21 cellular contexts compared by ENCODE assay signal in genomic region chr3:169835533-169835932, GRCh38. TPM values are rescaled to one million over a fixed set of nuclear protein-coding genes. Genes with fewer than 3 reads are reported as not detected.
DNase-seq lines count a peak whose midpoint lies in the region; ATAC-seq and TF ChIP-seq lines count a peak whose summit lies in the region.
"Had no signal": no experiment of that assay in that cellular context is flagged by ENCODE, and none has a peak within 500 bp of the region (broad histone marks: within the 10 kb centered on the region; RNA-seq: fewer than 3 reads in every experiment).

No MANE protein-coding gene starts in this region.

- H3K4me1 ChIP-seq in mucosa of descending colon (ENCODE audit: low read depth): no peaks in the 10 kb centered on the region
- H3K4me1 ChIP-seq: gastroesophageal sphincter, transverse colon had no signal

- ATAC-seq in GM18502 (IDR thresholded peaks at IDR 0.05; ENCODE audit: poor library complexity, unreplicated experiment): peak; percentile 5
- peak; percentile 6 for ATAC-seq in HG02571 (IDR thresholded peaks at IDR 0.05; ENCODE audit: unreplicated experiment)
- ATAC-seq in mucosa of descending colon: peak; percentile 31
- ATAC-seq: activated naive CD8-positive, alpha-beta T cell treated with anti-CD3 and anti-CD28 coated beads, Interleukin-2, amount 50 U/mL, for 24 hours; gastroesophageal sphincter; T-helper 17 cell had no signal

- H3K4me3 ChIP-seq in LNCaP clone FGC (ENCODE audit: low read depth, low read length): no peak overlapping the region
- no peak overlapping the region for H3K4me3 ChIP-seq in mucosa of descending colon
- H3K4me3 ChIP-seq: gastroesophageal sphincter, transverse colon had no signal

- H3K36me3 ChIP-seq in mucosa of descending colon (ENCODE audit: low read depth): no peaks in the 10 kb centered on the region
- H3K36me3 ChIP-seq: gastroesophageal sphincter, transverse colon had no signal

- no peak for TF ChIP-seq CTCF in LNCaP clone FGC (IDR thresholded peaks at IDR 0.05; ENCODE audit: control insufficient read depth, extremely low read depth, insufficient read depth)
- no peak for TF ChIP-seq CTCF in mucosa of descending colon (IDR thresholded peaks at IDR 0.05)

- POLR2A ChIA-PET in HEK293T (lab: Yijun Ruan, JAX): no interaction called here

- CTCF ChIA-PET in HEK293T (lab: Yijun Ruan, JAX): no interaction called here

- H3K9me3 ChIP-seq in mucosa of descending colon: no peaks in the 10 kb centered on the region
- H3K9me3 ChIP-seq: gastroesophageal sphincter, transverse colon had no signal

- DNase-seq in LNCaP clone FGC (ENCODE audit: low read depth): peak; percentile 37
- no peak for DNase-seq in mucosa of descending colon
- no peak for DNase-seq in central memory CD4-positive, alpha-beta T cell
- DNase-seq in mesenteric fat pad (ENCODE audit: low spot score): no peak
- no peak for DNase-seq in caudate nucleus (lab: John Stamatoyannopoulos, UW)
- no peak for DNase-seq in HEK293T (ENCODE audit: extremely low spot score)
- DNase-seq: activated naive CD8-positive, alpha-beta T cell treated with anti-CD3 and anti-CD28 coated beads, Interleukin-2, amount 50 U/mL, for 24 hours; CD4-positive, alpha-beta T cell; dermis blood vessel endothelial cell; NCI-H1930; NCI-H446 treated with DMSO at 0.1 percent for 48 hours; retina; SHP77; stimulated activated naive CD4-positive, alpha-beta T cell; T-helper 17 cell; transverse colon had no signal

- no peak overlapping the region for H3K27ac ChIP-seq in caudate nucleus (ENCODE audit: low read depth, low read length)
- H3K27ac ChIP-seq: gastroesophageal sphincter, transverse colon had no signal

- intact Hi-C loops in mucosa of descending colon (cut with DNase I, micrococcal nuclease): no loop called here

TF ChIP-seq in HEK293T, 16 proteins besides CTCF, POLR2A, EP300 and RAD21:
- no peak for TF ChIP-seq FOXA1 (IDR thresholded peaks at IDR 0.05)
- TF ChIP-seq LEF1 (IDR thresholded peaks at IDR 0.05; ENCODE audit: borderline replicate concordance): no peak
- no peak for TF ChIP-seq ARNT (IDR thresholded peaks at IDR 0.05)
- TF ChIP-seq TARDBP (IDR thresholded peaks at IDR 0.05): no peak

RNA-seq across cellular contexts. Expression of gene LRRC34, which starts 22.8 kb away (rescaled TPM):
- total RNA-seq in mucosa of descending colon (1 to 10 TPM in 1 of 3 donors, under 1 TPM in 2; 0.49 to 1.6 (median 0.67) TPM), mesenteric fat pad (3.4 TPM)

RNA-seq across cellular contexts. Expression of gene LRRIQ4, which starts 22.9 kb away (rescaled TPM):
- under 1 TPM in 1 of 3 donors, not detected in 2; 0.22 TPM for total RNA-seq in mucosa of descending colon
- total RNA-seq in mesenteric fat pad: not detected
- total RNA-seq: CD4-positive, alpha-beta T cell; dermis blood vessel endothelial cell; epithelial cell of proximal tubule; gastroesophageal sphincter; T-helper 17 cell; transverse colon had no signal

RNA-seq across cellular contexts. Expression of gene LRRC31, which starts 34.2 kb away (rescaled TPM):
- total RNA-seq in mucosa of descending colon (10 to 100 TPM; 16.5 to 63.8 (median 42.6) TPM), mesenteric fat pad (not detected)
- total RNA-seq: activated T-helper 1 cell treated with anti-CD3 and anti-CD28 coated beads, Interleukin-12 subunit alpha, Interleukin-12 subunit beta, Interleukin-2, Interleukin-4 antibody, amounts not matched to agents 30 ng/mL and 10 ng/mL and 1 ng/mL, durations not matched to agents 14 hours and 24 hours and 36 hours; CD4-positive, alpha-beta T cell; dermis blood vessel endothelial cell; epithelial cell of proximal tubule; T-helper 17 cell had no signal

Comparison
In these comparisons a context has a peak if more than half of its experiments do, and no peak if none do; other contexts are left out.
1. RNA of gene LRRC31, which starts 34.2 kb away (total RNA-seq): 16.5 to 63.8 TPM in mucosa of descending colon; not detected in mesenteric fat pad (single experiment); every median in the first group is over 10 times any median in the second.
2. Peak in every context shown above with its lines, with median percentiles within 50 percentile points of each other: ATAC-seq.